12 cellular contexts compared by ENCODE assay signal in genomic region chrX:102959471-102959870, GRCh38. TPM values are rescaled to one million over a fixed set of nuclear protein-coding genes. Genes with fewer than 3 reads are reported as not detected.
DNase-seq lines count a peak whose midpoint lies in the region; ATAC-seq and TF ChIP-seq lines count a peak whose summit lies in the region.
"Had no signal": no experiment of that assay in that cellular context is flagged by ENCODE, and none has a peak within 500 bp of the region (broad histone marks: within the 10 kb centered on the region; RNA-seq: fewer than 3 reads in every experiment).

No MANE protein-coding gene starts in this region.

- H3K27me3 Mint-ChIP-seq in HFFc6 (ENCODE audit: insufficient read depth), result no peaks in the 10 kb centered on the region

- peaks cover 10% of the 10 kb centered on the region for H3K9me3 ChIP-seq in adipocyte (ENCODE audit: control insufficient read depth, low read length)
- H3K9me3 ChIP-seq in esophagus squamous epithelium, result no peaks in the 10 kb centered on the region

- peaks cover 50% of the 10 kb centered on the region for H3K4me1 Mint-ChIP-seq in HFFc6 (ENCODE audit: low read depth)

- H3K27ac ChIP-seq in esophagus squamous epithelium, result no peak overlapping the region

- H3K36me3 Mint-ChIP-seq in HFFc6 (ENCODE audit: low read depth), result peaks cover 8% of the 10 kb centered on the region; the same call in 1 of the 2 replicates

- ATAC-seq in GM21619 (IDR thresholded peaks at IDR 0.05; ENCODE audit: unreplicated experiment), result no peak

- peak; percentile 0 for DNase-seq in A172 (ENCODE audit: low spot score)
- peak; percentile 90 for DNase-seq in HFFc6
- DNase-seq in adipocyte (ENCODE audit: low read depth), result peak; percentile 80
- peak; percentile 79 to 90 for DNase-seq in foreskin fibroblast
- no peak for DNase-seq in esophagus squamous epithelium (lab: John Stamatoyannopoulos, UW)
- DNase-seq in GM19240 (ENCODE audit: insufficient read length, low spot score), result no peak
- DNase-seq in NCI-H526 (lab: John Stamatoyannopoulos, UW), result no peak
- DNase-seq: activated gamma-delta T cell treated with Interleukin-2 at 50 U/mL for 16 hours, caudate nucleus, substantia nigra had no signal

- no peaks in the 10 kb centered on the region for H3K36me3 ChIP-seq in adipocyte (ENCODE audit: control insufficient read depth, insufficient read depth, low read length, severe bottlenecking)
- no peaks in the 10 kb centered on the region for H3K36me3 ChIP-seq in esophagus squamous epithelium

- H3K4me3 ChIP-seq in adipocyte (ENCODE audit: low read length) (no peak overlapping the region), foreskin fibroblast (ENCODE audit: low read depth in 1 of 2, low read length in 2 of 2) (no peak overlapping the region), esophagus squamous epithelium (no peak overlapping the region)
- H3K4me3 ChIP-seq: lung had no signal

- no peak for TF ChIP-seq POLR2A in esophagus squamous epithelium (IDR thresholded peaks at IDR 0.05)

- H3K4me1 ChIP-seq in adipocyte (ENCODE audit: control insufficient read depth, insufficient read depth, low read length) (no peaks in the 10 kb centered on the region), esophagus squamous epithelium (no peaks in the 10 kb centered on the region)

- TF ChIP-seq CTCF in HFFc6 (IDR thresholded peaks at IDR 0.05), result no peak
- no peak for TF ChIP-seq CTCF in foreskin fibroblast (IDR thresholded peaks at IDR 0.05; ENCODE audit: low read depth, low read length)
- TF ChIP-seq CTCF in esophagus squamous epithelium (IDR thresholded peaks at IDR 0.05), result no peak

- H3K9ac ChIP-seq in adipocyte (ENCODE audit: low read length), result no peak overlapping the region

- intact Hi-C loops in esophagus squamous epithelium (cut with DNase I), result no loop called here

- peaks cover 19% of the 10 kb centered on the region for H3K27me3 ChIP-seq in adipocyte (replicated peaks; ENCODE audit: control insufficient read depth, insufficient read depth, low read length)
- H3K27me3 ChIP-seq in esophagus squamous epithelium, result no peaks in the 10 kb centered on the region

- peak overlapping the region; percentile 17; the same call in 1 of the 2 replicates for H3K4me3 Mint-ChIP-seq in HFFc6

- H3K9me3 Mint-ChIP-seq in HFFc6, result no peaks in the 10 kb centered on the region

- WGBS in esophagus squamous epithelium, 2 donors, result 63% methylated on average over 2 of the region's 4 CpGs; no CpG with 5 or more reads in 1 of the 2 donors

- peak overlapping the region; percentile 92 for H3K27ac Mint-ChIP-seq in HFFc6

RNA-seq across cellular contexts. Expression of gene RAB40AL, which starts 22.4 kb away (rescaled TPM):
- total RNA-seq in A172 (2014; rRNA removed; shearing (Covaris generic)), result not detected in 2 replicates
- not detected for total RNA-seq in HFFc6 (2021; fragmentation: NEBNext Ultra II Directional; extraction: Animal tissue kit (Norgen Biotek cat#: 25700))
- under 1 TPM in 3 of 4 donors, not detected in 1; 0.42 to 0.95 (median 0.61) TPM for total RNA-seq in esophagus squamous epithelium

Comparison
In these comparisons a context has a peak if more than half of its experiments do, and no peak if none do; other contexts are left out.
1. DNase-seq: peak in A172 (single experiment), HFFc6 (single experiment), adipocyte (single experiment) and foreskin fibroblast (2 of 2); none in esophagus squamous epithelium (single experiment), GM19240 (single experiment) and NCI-H526 (0 of 2).